21 cellular contexts compared by ENCODE assay signal in genomic region chr2:443211-443610, GRCh38.
DNase-seq lines count a peak whose midpoint lies in the region; ATAC-seq, FAIRE-seq and TF ChIP-seq lines count a peak whose summit lies in the region.
"Had no signal": no experiment of that assay in that cellular context is flagged by ENCODE, and none has a peak within 500 bp of the region (broad histone marks: within the 10 kb centered on the region; RNA-seq: fewer than 3 reads in every experiment).

No MANE protein-coding gene starts in this region.

- no peak for TF ChIP-seq POLR2A in GM12891 (IDR thresholded peaks at IDR 0.05; ENCODE audit: low read depth, low read length)

- CTCF ChIA-PET in activated CD4-positive, alpha-beta memory T cell treated with anti-CD3 and anti-CD28 coated beads for 36 hours (lab: Charles Lee), result no interaction called here
- CTCF ChIA-PET in activated CD4-positive, alpha-beta memory T cell treated with anti-CD3 and anti-CD28 coated beads, Interleukin-2, amount 10 ng/mL, durations not matched to agents 7 days and 5 days (lab: Charles Lee), result no interaction called here
- CTCF ChIA-PET in activated B cell treated with CpG ODN at 0.5 μM for 24 hours (lab: Charles Lee), result no interaction called here

- POLR2A ChIA-PET in activated CD4-positive, alpha-beta memory T cell treated with anti-CD3 and anti-CD28 coated beads for 36 hours (lab: Charles Lee), result no interaction called here
- POLR2A ChIA-PET in activated CD4-positive, alpha-beta memory T cell treated with anti-CD3 and anti-CD28 coated beads, Interleukin-2, amount 10 ng/mL, durations not matched to agents 7 days and 5 days (lab: Charles Lee), result no interaction called here
- POLR2A ChIA-PET in activated B cell treated with CpG ODN at 0.5 μM for 24 hours (lab: Charles Lee), result no interaction called here
- POLR2A ChIA-PET in naive thymus-derived CD8-positive, alpha-beta T cell (lab: Charles Lee), result no interaction called here

- peaks cover 4% of the 10 kb centered on the region for H3K27me3 Mint-ChIP-seq in activated CD4-positive, alpha-beta memory T cell treated with anti-CD3 and anti-CD28 coated beads for 36 hours
- no peaks in the 10 kb centered on the region for H3K27me3 Mint-ChIP-seq in activated CD4-positive, alpha-beta memory T cell treated with anti-CD3 and anti-CD28 coated beads, Interleukin-2, amount 10 ng/mL, durations not matched to agents 7 days and 5 days
- no peaks in the 10 kb centered on the region for H3K27me3 Mint-ChIP-seq in activated B cell treated with CpG ODN at 0.5 μM for 24 hours
- H3K27me3 Mint-ChIP-seq in natural killer cell treated with Interleukin-12 subunit alpha and Interleukin-12 subunit beta and Interleukin-15 and Interleukin-18, amount 100 ng/mL, for 72 hours, result peaks cover 0 to 2% of the 10 kb centered on the region in 2 donors
- H3K27me3 Mint-ChIP-seq in naive thymus-derived CD8-positive, alpha-beta T cell, result no peaks in the 10 kb centered on the region

- H3K9me3 Mint-ChIP-seq in activated CD4-positive, alpha-beta memory T cell treated with anti-CD3 and anti-CD28 coated beads for 36 hours, result no peaks in the 10 kb centered on the region
- H3K9me3 Mint-ChIP-seq in activated CD4-positive, alpha-beta memory T cell treated with anti-CD3 and anti-CD28 coated beads, Interleukin-2, amount 10 ng/mL, durations not matched to agents 7 days and 5 days, result no peaks in the 10 kb centered on the region
- H3K9me3 Mint-ChIP-seq in activated B cell treated with CpG ODN at 0.5 μM for 24 hours, result no peaks in the 10 kb centered on the region
- H3K9me3 Mint-ChIP-seq in natural killer cell treated with Interleukin-12 subunit alpha and Interleukin-12 subunit beta and Interleukin-15 and Interleukin-18, amount 100 ng/mL, for 72 hours, result no peaks in the 10 kb centered on the region
- no peaks in the 10 kb centered on the region for H3K9me3 Mint-ChIP-seq in naive thymus-derived CD8-positive, alpha-beta T cell
- H3K9me3 Mint-ChIP-seq: CD4-positive, CD25-positive, alpha-beta regulatory T cell had no signal

- intact Hi-C loops in activated CD4-positive, alpha-beta memory T cell treated with anti-CD3 and anti-CD28 coated beads for 36 hours (cut with micrococcal nuclease), result no loop called here
- intact Hi-C loops in activated B cell treated with CpG ODN at 0.5 μM for 24 hours (cut with micrococcal nuclease), result no loop called here

- H3K4me3 Mint-ChIP-seq in activated CD4-positive, alpha-beta memory T cell treated with anti-CD3 and anti-CD28 coated beads for 36 hours, result no peak overlapping the region
- no peak overlapping the region for H3K4me3 Mint-ChIP-seq in activated CD4-positive, alpha-beta memory T cell treated with anti-CD3 and anti-CD28 coated beads, Interleukin-2, amount 10 ng/mL, durations not matched to agents 7 days and 5 days
- H3K4me3 Mint-ChIP-seq in activated B cell treated with CpG ODN at 0.5 μM for 24 hours, result peak overlapping the region; percentile 55
- H3K4me3 Mint-ChIP-seq in natural killer cell treated with Interleukin-12 subunit alpha and Interleukin-12 subunit beta and Interleukin-15 and Interleukin-18, amount 100 ng/mL, for 72 hours, result peak overlapping the region; percentile 43
- no peak overlapping the region for H3K4me3 Mint-ChIP-seq in naive thymus-derived CD8-positive, alpha-beta T cell

- H3K27ac Mint-ChIP-seq in activated CD4-positive, alpha-beta memory T cell treated with anti-CD3 and anti-CD28 coated beads for 36 hours, result peak overlapping the region; percentile 19
- H3K27ac Mint-ChIP-seq in activated CD4-positive, alpha-beta memory T cell treated with anti-CD3 and anti-CD28 coated beads, Interleukin-2, amount 10 ng/mL, durations not matched to agents 7 days and 5 days, result no peak overlapping the region
- H3K27ac Mint-ChIP-seq in activated B cell treated with CpG ODN at 0.5 μM for 24 hours, result peak overlapping the region; percentile 70
- H3K27ac Mint-ChIP-seq in natural killer cell treated with Interleukin-12 subunit alpha and Interleukin-12 subunit beta and Interleukin-15 and Interleukin-18, amount 100 ng/mL, for 72 hours, result peak overlapping the region; percentile 43 to 53
- H3K27ac Mint-ChIP-seq in naive thymus-derived CD8-positive, alpha-beta T cell, result peak overlapping the region in 4 of 10 donors; percentile 17 to 77 (median 47)

- FAIRE-seq in GM12891 (lab: Jason Lieb, UNC), result no peak
- FAIRE-seq: GM19239 had no signal

- no peaks in the 10 kb centered on the region for H3K36me3 Mint-ChIP-seq in activated CD4-positive, alpha-beta memory T cell treated with anti-CD3 and anti-CD28 coated beads for 36 hours
- H3K36me3 Mint-ChIP-seq in activated CD4-positive, alpha-beta memory T cell treated with anti-CD3 and anti-CD28 coated beads, Interleukin-2, amount 10 ng/mL, durations not matched to agents 7 days and 5 days (ENCODE audit: low read depth), result no peaks in the 10 kb centered on the region
- H3K36me3 Mint-ChIP-seq in activated B cell treated with CpG ODN at 0.5 μM for 24 hours (ENCODE audit: low read depth), result no peaks in the 10 kb centered on the region
- no peaks in the 10 kb centered on the region for H3K36me3 Mint-ChIP-seq in natural killer cell treated with Interleukin-12 subunit alpha and Interleukin-12 subunit beta and Interleukin-15 and Interleukin-18, amount 100 ng/mL, for 72 hours
- no peaks in the 10 kb centered on the region for H3K36me3 Mint-ChIP-seq in naive thymus-derived CD8-positive, alpha-beta T cell
- H3K36me3 Mint-ChIP-seq: CD4-positive, CD25-positive, alpha-beta regulatory T cell had no signal

- peaks cover 9% of the 10 kb centered on the region for H3K4me1 Mint-ChIP-seq in activated CD4-positive, alpha-beta memory T cell treated with anti-CD3 and anti-CD28 coated beads for 36 hours (ENCODE audit: low read depth)
- peaks cover 20% of the 10 kb centered on the region for H3K4me1 Mint-ChIP-seq in activated CD4-positive, alpha-beta memory T cell treated with anti-CD3 and anti-CD28 coated beads, Interleukin-2, amount 10 ng/mL, durations not matched to agents 7 days and 5 days
- H3K4me1 Mint-ChIP-seq in activated B cell treated with CpG ODN at 0.5 μM for 24 hours, result peaks cover 85% of the 10 kb centered on the region
- H3K4me1 Mint-ChIP-seq in natural killer cell treated with Interleukin-12 subunit alpha and Interleukin-12 subunit beta and Interleukin-15 and Interleukin-18, amount 100 ng/mL, for 72 hours (ENCODE audit: low read depth in 2 of 2), result peaks cover 24 to 28% of the 10 kb centered on the region in 2 donors
- peaks cover 4 to 47% (median 13%) of the 10 kb centered on the region in 4 donors for H3K4me1 Mint-ChIP-seq in naive thymus-derived CD8-positive, alpha-beta T cell

- no peak for TF ChIP-seq CTCF in activated B cell treated with CpG ODN at 0.5 μM for 24 hours (IDR thresholded peaks at IDR 0.05)

- ATAC-seq in activated B cell treated with CpG ODN at 0.5 μM for 24 hours (ENCODE audit: low read depth), result no peak
- no peak for ATAC-seq in natural killer cell treated with Interleukin-12 subunit alpha and Interleukin-12 subunit beta and Interleukin-15 and Interleukin-18, amount 100 ng/mL, for 72 hours
- ATAC-seq in naive thymus-derived CD8-positive, alpha-beta T cell, result no peak
- no peak for ATAC-seq in HG03521 (IDR thresholded peaks at IDR 0.05; ENCODE audit: unreplicated experiment)
- no peak for ATAC-seq in HG03520 (IDR thresholded peaks at IDR 0.05; ENCODE audit: unreplicated experiment)
- ATAC-seq: PC-3 had no signal

- DNase-seq in activated CD4-positive, alpha-beta memory T cell treated with anti-CD3 and anti-CD28 coated beads for 36 hours, result no peak
- no peak for DNase-seq in activated CD4-positive, alpha-beta memory T cell treated with anti-CD3 and anti-CD28 coated beads, Interleukin-2, amount 10 ng/mL, durations not matched to agents 7 days and 5 days
- DNase-seq in activated B cell treated with CpG ODN at 0.5 μM for 24 hours (no peak), GM12891 (ENCODE audit: insufficient read length, low spot score) (no peak)
- no peak for DNase-seq in natural killer cell treated with Interleukin-12 subunit alpha and Interleukin-12 subunit beta and Interleukin-15 and Interleukin-18, amount 100 ng/mL, for 72 hours (ENCODE audit: low spot score)
- DNase-seq in naive thymus-derived CD8-positive, alpha-beta T cell, result no peak
- DNase-seq: AML-193; CD4-positive, CD25-positive, alpha-beta regulatory T cell; COR-L47; GDM1; GM23248; HCEC 1CT; KG1; MV-4-11; NCI-H187 treated with DMSO at 0.1 percent for 48 hours; NCI-H2227 treated with DMSO at 0.1 percent for 48 hours; NCI-H774; PC-3 had no signal

TF ChIP-seq in GM12891, 5 proteins besides CTCF, POLR2A, EP300 and RAD21:
- TF ChIP-seq PAX5 (IDR thresholded peaks at IDR 0.05; ENCODE audit: insufficient read depth, low read length, severe bottlenecking) (no peak), POU2F2 (IDR thresholded peaks at IDR 0.05; ENCODE audit: low read depth, low read length) (no peak), TAF1 (IDR thresholded peaks at IDR 0.05; ENCODE audit: low read depth, low read length) (no peak), POLR2AphosphoS5 (IDR thresholded peaks at IDR 0.05; ENCODE audit: low read depth, low read length) (no peak), SPI1 (IDR thresholded peaks at IDR 0.05; ENCODE audit: low read depth, low read length) (no peak)

Comparison
In these comparisons a context has a peak if more than half of its experiments do, and no peak if none do; other contexts are left out.
1. H3K4me3 Mint-ChIP-seq: peak in activated B cell treated with CpG ODN at 0.5 μM for 24 hours (single experiment) and natural killer cell treated with Interleukin-12 subunit alpha and Interleukin-12 subunit beta and Interleukin-15 and Interleukin-18, amount 100 ng/mL, for 72 hours (single experiment); none in activated CD4-positive, alpha-beta memory T cell treated with anti-CD3 and anti-CD28 coated beads for 36 hours (single experiment), activated CD4-positive, alpha-beta memory T cell treated with anti-CD3 and anti-CD28 coated beads, Interleukin-2, amount 10 ng/mL, durations not matched to agents 7 days and 5 days (single experiment) and naive thymus-derived CD8-positive, alpha-beta T cell (0 of 10).